ENCODE assay signal across 11 cellular contexts in the genomic region with DNA sequence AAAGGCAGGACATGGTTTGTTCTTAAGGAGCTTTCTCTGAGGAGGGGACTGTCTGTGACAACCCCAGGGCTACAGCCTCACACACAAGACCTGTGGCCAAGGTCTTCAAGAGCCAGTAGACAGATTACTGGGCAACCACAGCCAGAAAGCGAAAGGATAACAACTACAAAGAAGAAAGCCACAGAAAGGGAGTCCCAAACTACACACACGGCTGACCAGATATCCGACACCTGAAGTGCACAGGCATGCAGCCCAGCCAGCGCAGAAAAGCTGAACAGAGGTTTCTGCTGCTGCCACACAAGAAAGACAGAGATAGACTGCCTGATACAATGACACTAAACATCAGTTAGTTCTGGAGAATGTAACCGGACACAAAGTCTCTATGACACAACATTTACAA. TPM values are rescaled to one million over a fixed set of nuclear protein-coding genes. Genes with fewer than 3 reads are reported as not detected.
DNase-seq lines count a peak whose midpoint lies in the region; ATAC-seq and TF ChIP-seq lines count a peak whose summit lies in the region.
"Had no signal": no experiment of that assay in that cellular context is flagged by ENCODE, and none has a peak within 500 bp of the region (broad histone marks: within the 10 kb centered on the region; RNA-seq: fewer than 3 reads in every experiment).

No MANE protein-coding gene starts in this region.

- no peaks in the 10 kb centered on the region for H3K9me3 ChIP-seq in CD4-positive, alpha-beta memory T cell (ENCODE audit: control insufficient read depth in 1 of 2, low read length in 2 of 2)
- H3K9me3 ChIP-seq: ascending aorta, Caco-2 had no signal

- peaks cover 29 to 75% of the 10 kb centered on the region in 2 donors for H3K36me3 Mint-ChIP-seq in CD4-positive, alpha-beta memory T cell
- H3K36me3 Mint-ChIP-seq in activated naive CD8-positive, alpha-beta T cell treated with anti-CD3 and anti-CD28 coated beads, Interleukin-2, amount 50 U/mL, for 24 hours (ENCODE audit: low read depth): peaks cover 46% of the 10 kb centered on the region
- peaks cover 42% of the 10 kb centered on the region for H3K36me3 Mint-ChIP-seq in endothelial cell (ENCODE audit: low read depth, unreplicated experiment)

- ATAC-seq in GM19351 (IDR thresholded peaks at IDR 0.05; ENCODE audit: unreplicated experiment) (peak; percentile 88), HG03045 (IDR thresholded peaks at IDR 0.05; ENCODE audit: unreplicated experiment) (peak; percentile 72)
- ATAC-seq in activated naive CD8-positive, alpha-beta T cell treated with anti-CD3 and anti-CD28 coated beads, Interleukin-2, amount 50 U/mL, for 24 hours: no peak
- ATAC-seq: Panc1 had no signal

- POLR2A ChIA-PET in CD4-positive, alpha-beta memory T cell (lab: Charles Lee; ENCODE audit: partially characterized antibody): no interaction called here

- intact Hi-C loops in CD4-positive, alpha-beta memory T cell (cut with micrococcal nuclease): loop anchor here (10.0 kb wide), 1 partner anchor 55 kb away; no protein-coding TSS in a partner anchor
- intact Hi-C loops in posterior vena cava (cut with DNase I): loop anchor here in 1 of 2 donors (5.0 kb wide), 1 partner anchor 73 kb away; no protein-coding TSS in a partner anchor

- H3K27ac Mint-ChIP-seq in CD4-positive, alpha-beta memory T cell: peak overlapping the region in 5 of 7 donors; percentile 18 to 85 (median 68)
- peak overlapping the region; percentile 59 for H3K27ac Mint-ChIP-seq in activated naive CD8-positive, alpha-beta T cell treated with anti-CD3 and anti-CD28 coated beads, Interleukin-2, amount 50 U/mL, for 24 hours
- no peak overlapping the region for H3K27ac Mint-ChIP-seq in endothelial cell (ENCODE audit: unreplicated experiment)

- no peak overlapping the region for H3K27ac ChIP-seq in CD4-positive, alpha-beta memory T cell (ENCODE audit: low read depth, low read length)
- H3K27ac ChIP-seq: ascending aorta had no signal

- H3K4me1 ChIP-seq in CD4-positive, alpha-beta memory T cell (ENCODE audit: insufficient read depth, low read length): no peaks in the 10 kb centered on the region
- H3K4me1 ChIP-seq: ascending aorta, Caco-2 had no signal

- H3K4me1 Mint-ChIP-seq in CD4-positive, alpha-beta memory T cell: peaks cover 12 to 41% (median 26%) of the 10 kb centered on the region in 4 donors
- H3K4me1 Mint-ChIP-seq in activated naive CD8-positive, alpha-beta T cell treated with anti-CD3 and anti-CD28 coated beads, Interleukin-2, amount 50 U/mL, for 24 hours: peaks cover 20% of the 10 kb centered on the region
- H3K4me1 Mint-ChIP-seq in endothelial cell (ENCODE audit: unreplicated experiment): no peaks in the 10 kb centered on the region

- peaks cover 71% of the 10 kb centered on the region for H3K36me3 ChIP-seq in CD4-positive, alpha-beta memory T cell (ENCODE audit: insufficient read depth, low read length)

- DNase-seq in CD4-positive, alpha-beta memory T cell: no peak
- no peak for DNase-seq in activated naive CD8-positive, alpha-beta T cell treated with anti-CD3 and anti-CD28 coated beads, Interleukin-2, amount 50 U/mL, for 24 hours
- DNase-seq in posterior vena cava (ENCODE audit: low spot score) (no peak), endothelial cell (ENCODE audit: low spot score) (no peak), NCI-H1048 (lab: John Stamatoyannopoulos, UW) (no peak)
- no peak for DNase-seq in stimulated activated naive CD4-positive, alpha-beta T cell treated with Interleukin-2 at 50 U/mL for 16 hours (lab: John Stamatoyannopoulos, UW)
- DNase-seq: Caco-2 had no signal

- no peak for TF ChIP-seq CTCF in endothelial cell (IDR thresholded peaks at IDR 0.05; ENCODE audit: unreplicated experiment)

- no peaks in the 10 kb centered on the region for H3K27me3 Mint-ChIP-seq in CD4-positive, alpha-beta memory T cell
- H3K27me3 Mint-ChIP-seq in activated naive CD8-positive, alpha-beta T cell treated with anti-CD3 and anti-CD28 coated beads, Interleukin-2, amount 50 U/mL, for 24 hours: no peaks in the 10 kb centered on the region
- H3K27me3 Mint-ChIP-seq in endothelial cell (ENCODE audit: unreplicated experiment): peaks cover 3% of the 10 kb centered on the region

- no peaks in the 10 kb centered on the region for H3K9me3 Mint-ChIP-seq in CD4-positive, alpha-beta memory T cell
- H3K9me3 Mint-ChIP-seq in activated naive CD8-positive, alpha-beta T cell treated with anti-CD3 and anti-CD28 coated beads, Interleukin-2, amount 50 U/mL, for 24 hours: no peaks in the 10 kb centered on the region
- no peaks in the 10 kb centered on the region for H3K9me3 Mint-ChIP-seq in endothelial cell (ENCODE audit: unreplicated experiment)

- no peak overlapping the region for H3K4me3 Mint-ChIP-seq in CD4-positive, alpha-beta memory T cell
- no peak overlapping the region for H3K4me3 Mint-ChIP-seq in activated naive CD8-positive, alpha-beta T cell treated with anti-CD3 and anti-CD28 coated beads, Interleukin-2, amount 50 U/mL, for 24 hours
- no peak overlapping the region for H3K4me3 Mint-ChIP-seq in endothelial cell (ENCODE audit: unreplicated experiment)

- no peaks in the 10 kb centered on the region for H3K27me3 ChIP-seq in CD4-positive, alpha-beta memory T cell (ENCODE audit: insufficient read depth, low read length)
- H3K27me3 ChIP-seq: ascending aorta had no signal

- CTCF ChIA-PET in CD4-positive, alpha-beta memory T cell (lab: Charles Lee; ENCODE audit: partially characterized antibody): interaction anchor here (1.6 kb wide), 1 partner anchor 105 kb away, joined by 4 read pairs; no protein-coding TSS in a partner anchor

- H3K4me3 ChIP-seq in CD4-positive, alpha-beta memory T cell (ENCODE audit: low read length in 2 of 2): no peak overlapping the region
- H3K4me3 ChIP-seq: ascending aorta had no signal

RNA-seq across cellular contexts. Expression of gene NADK, which starts 21.4 kb away (rescaled TPM):
- total RNA-seq in CD4-positive, alpha-beta memory T cell: 10 to 100 TPM; 48.9 to 56.0 TPM
- 10 to 100 TPM; 21.0 to 28.1 TPM for polyA plus RNA-seq in CD4-positive, alpha-beta memory T cell
- 10 to 100 TPM; 60.0 to 63.5 TPM for total RNA-seq in posterior vena cava
- 85.4 TPM for total RNA-seq in endothelial cell (ENCODE audit: unreplicated experiment)
